ENCODE assay signal across 8 cellular contexts in the genomic region with DNA sequence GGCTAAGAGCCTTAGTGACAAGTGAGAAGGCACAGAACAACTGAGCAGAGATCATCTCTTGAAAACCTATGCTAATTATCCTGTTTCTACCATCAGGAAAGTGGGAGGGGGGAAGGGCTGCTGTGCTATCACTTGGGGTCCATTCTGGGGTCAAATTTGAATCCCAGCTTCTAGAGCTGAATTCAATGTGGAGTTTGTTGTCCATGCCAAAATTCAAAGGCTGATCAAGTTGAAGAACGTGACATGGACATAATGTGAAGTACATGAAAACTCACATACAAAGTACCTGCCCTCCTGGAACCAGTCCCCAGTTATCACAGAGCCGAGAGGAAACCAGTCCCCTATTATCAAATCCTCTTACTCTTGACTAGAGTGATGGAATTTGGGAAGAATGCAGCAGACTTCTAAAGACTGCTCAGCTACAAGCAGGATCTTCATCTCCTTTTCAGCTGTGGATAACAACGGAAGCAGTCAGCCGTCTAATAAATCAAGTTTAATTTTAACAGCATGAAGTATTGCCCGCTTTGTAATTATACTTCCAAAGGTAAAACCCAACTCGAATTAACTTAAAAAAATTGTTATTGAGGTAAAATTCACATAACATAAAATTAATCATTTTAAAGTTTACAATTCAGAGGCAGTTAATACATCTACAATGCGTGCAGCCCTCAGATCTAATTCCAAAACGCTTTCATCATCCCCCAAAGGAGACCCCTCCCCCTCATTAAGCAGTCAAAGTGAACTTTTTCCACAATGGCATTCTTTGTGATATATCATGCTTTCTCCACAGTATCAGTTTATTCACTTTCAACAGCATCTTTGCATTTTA.
DNase-seq lines count a peak whose midpoint lies in the region; ATAC-seq, FAIRE-seq and TF ChIP-seq lines count a peak whose summit lies in the region.

No MANE protein-coding gene starts in this region.

- TF ChIP-seq CTCF in OCI-LY3 (IDR thresholded peaks at IDR 0.05; ENCODE audit: low read depth, low read length) (no peak), neural crest cell (conservative IDR thresholded peaks at IDR 0.05) (no peak)

- H3K4me1 ChIP-seq in BLaER1 treated with 17β-estradiol and CSF1 and Interleukin-3, amounts not matched to agents 10 nM and 100 nM: peaks cover 48 to 70% (median 64%) of the 10 kb centered on the region in 10 experiments
- peaks cover 44% of the 10 kb centered on the region for H3K4me1 ChIP-seq in OCI-LY3 (ENCODE audit: low read length)
- peaks cover 38% of the 10 kb centered on the region for H3K4me1 ChIP-seq in effector memory CD4-positive, alpha-beta T cell (ENCODE audit: control insufficient read depth, insufficient read depth, low read length, poor library complexity, severe bottlenecking)

- H3K27ac ChIP-seq in BLaER1 treated with 17β-estradiol and CSF1 and Interleukin-3, amounts not matched to agents 10 nM and 100 nM: peak overlapping the region in 9 of 11 experiments; percentile 45 to 73 (median 59); a peak in 17 of 22 replicates
- peak overlapping the region; percentile 86 for H3K27ac ChIP-seq in OCI-LY3 (ENCODE audit: low read length)
- peak overlapping the region; percentile 34 for H3K27ac ChIP-seq in effector memory CD4-positive, alpha-beta T cell (ENCODE audit: insufficient read depth, low read length, poor library complexity, severe bottlenecking)

- H3K4me3 ChIP-seq in BLaER1 treated with 17β-estradiol and CSF1 and Interleukin-3, amounts not matched to agents 10 nM and 100 nM: peak overlapping the region in 9 of 10 experiments; percentile 9 to 53 (median 33); a peak in 11 of 20 replicates
- H3K4me3 ChIP-seq in OCI-LY3 (ENCODE audit: low read length): peak overlapping the region; percentile 55
- H3K4me3 ChIP-seq in effector memory CD4-positive, alpha-beta T cell (ENCODE audit: insufficient read depth, low read depth, low read length, poor library complexity, severe bottlenecking): peak overlapping the region; percentile 35

- H3K27me3 Mint-ChIP-seq in neural crest cell (ENCODE audit: low read depth): no peaks in the 10 kb centered on the region

- peaks cover 18% of the 10 kb centered on the region for H3K79me2 ChIP-seq in OCI-LY3 (ENCODE audit: low read length)

- peaks cover 14 to 65% (median 38%) of the 10 kb centered on the region in 11 experiments; a peak in 21 of 22 replicates for H3K36me3 ChIP-seq in BLaER1 treated with 17β-estradiol and CSF1 and Interleukin-3, amounts not matched to agents 10 nM and 100 nM
- H3K36me3 ChIP-seq in OCI-LY3 (replicated peaks; ENCODE audit: low read depth, low read length): peaks cover 16% of the 10 kb centered on the region
- H3K36me3 ChIP-seq in effector memory CD4-positive, alpha-beta T cell (ENCODE audit: control insufficient read depth, insufficient read depth, low read length): no peaks in the 10 kb centered on the region

- no peak for FAIRE-seq in GM19239 (lab: Jason Lieb, UNC)

- no peak overlapping the region for H2AFZ ChIP-seq in OCI-LY3 (ENCODE audit: low read depth, low read length)

- peaks cover 0 to 15% (median 0%) of the 10 kb centered on the region in 11 experiments; a peak in 5 of 22 replicates for H3K9me3 ChIP-seq in BLaER1 treated with 17β-estradiol and CSF1 and Interleukin-3, amounts not matched to agents 10 nM and 100 nM (replicated peaks in 1 of 11)
- H3K9me3 ChIP-seq in OCI-LY3 (ENCODE audit: insufficient read depth, low read length): no peaks in the 10 kb centered on the region
- H3K9me3 ChIP-seq in effector memory CD4-positive, alpha-beta T cell (ENCODE audit: control insufficient read depth, low read length): no peaks in the 10 kb centered on the region

- H3K9ac ChIP-seq in BLaER1 treated with 17β-estradiol and CSF1 and Interleukin-3, amounts not matched to agents 10 nM and 100 nM: peak overlapping the region in 8 of 11 experiments; percentile 3 to 56 (median 47); a peak in 11 of 22 replicates
- H3K9ac ChIP-seq in OCI-LY3 (ENCODE audit: low read length): peak overlapping the region; percentile 37

- H3K9me3 Mint-ChIP-seq in neural crest cell: no peaks in the 10 kb centered on the region

- ATAC-seq in HG02884 (IDR thresholded peaks at IDR 0.05; ENCODE audit: unreplicated experiment): no peak
- ATAC-seq in GM18861 (IDR thresholded peaks at IDR 0.05; ENCODE audit: unreplicated experiment): no peak
- no peak for ATAC-seq in GM18867 (IDR thresholded peaks at IDR 0.05; ENCODE audit: unreplicated experiment)

- peak overlapping the region; percentile 45 for H3K27ac Mint-ChIP-seq in neural crest cell (ENCODE audit: unreplicated experiment)

- H3K4me2 ChIP-seq in BLaER1 treated with 17β-estradiol and CSF1 and Interleukin-3, amounts not matched to agents 10 nM and 100 nM: peak overlapping the region; percentile 76 to 92 (median 85)
- peak overlapping the region; percentile 76 for H3K4me2 ChIP-seq in OCI-LY3 (ENCODE audit: low read length)

- H3K4me1 Mint-ChIP-seq in neural crest cell: peaks cover 44% of the 10 kb centered on the region

- H3K27me3 ChIP-seq in BLaER1 treated with 17β-estradiol and CSF1 and Interleukin-3, amounts not matched to agents 10 nM and 100 nM: no peaks in the 10 kb centered on the region
- H3K27me3 ChIP-seq in OCI-LY3 (ENCODE audit: low read depth, low read length): no peaks in the 10 kb centered on the region
- no peaks in the 10 kb centered on the region for H3K27me3 ChIP-seq in effector memory CD4-positive, alpha-beta T cell (replicated peaks; ENCODE audit: control insufficient read depth, insufficient read depth, low read length, poor library complexity, severe bottlenecking)

- no peak for DNase-seq in effector memory CD4-positive, alpha-beta T cell
- no peak for DNase-seq in neural crest cell (ENCODE audit: low read depth, low spot score)
- DNase-seq in GM19239 (ENCODE audit: insufficient read length, low spot score): no peak

- peaks cover 10% of the 10 kb centered on the region for H3K36me3 Mint-ChIP-seq in neural crest cell (ENCODE audit: low read depth)

- H3K4me3 Mint-ChIP-seq in neural crest cell: no peak overlapping the region

- H4K20me1 ChIP-seq in BLaER1 treated with 17β-estradiol and CSF1 and Interleukin-3, amounts not matched to agents 10 nM and 100 nM: peaks cover 66 to 100% (median 78%) of the 10 kb centered on the region in 11 experiments
- H4K20me1 ChIP-seq in OCI-LY3 (ENCODE audit: insufficient read depth, low read length): peaks cover 7% of the 10 kb centered on the region; the same call in 1 of the 2 replicates

Comparison
In these comparisons a context has a peak if more than half of its experiments do, and no peak if none do; other contexts are left out.
1. H3K27ac ChIP-seq: peak in every context shown above with its lines; median percentile 86 in OCI-LY3; 59 in BLaER1 treated with 17β-estradiol and CSF1 and Interleukin-3, amounts not matched to agents 10 nM and 100 nM; 34 in effector memory CD4-positive, alpha-beta T cell.